In genomic region chr6:72262254-72262653, GRCh38 we compare ENCODE assay signal across 20 cellular contexts.
"Had no signal": no experiment of that assay in that cellular context is flagged by ENCODE, and none has a peak within 500 bp of the region (broad histone marks: within the 10 kb centered on the region; RNA-seq: fewer than 3 reads in every experiment).

No MANE protein-coding gene starts in this region.

- H3K9me3 ChIP-seq: MG63, SK-N-SH had no signal

- H3K4me3 ChIP-seq: MG63 had no signal

- H3K27me3 ChIP-seq: MG63 had no signal

- H3K36me3 ChIP-seq: MG63 had no signal

- DNase-seq: KBM-7, MG63, NCI-H1092, NCI-H1105 treated with DMSO at 0.1 percent for 48 hours, NCI-H1417 treated with DMSO at 0.1 percent for 48 hours, NCI-H187, NCI-H2029, NCI-H2081 treated with DMSO at 0.1 percent for 48 hours, NCI-H2171, NCI-H226, NCI-H446, NCI-H510A, NCI-H524 treated with DMSO at 0.1 percent for 48 hours, NCI-H69, NCI-H774, Right ventricle myocardium superior, RPMI8226, SK-N-SH, SW 1271 had no signal

- H3K9ac ChIP-seq: SK-N-SH had no signal

- FAIRE-seq: RCC 7860 had no signal
